Comparison of ENCODE assay signal across 1 cellular context in genomic region chr3:159786489-159787181, GRCh38.
TF ChIP-seq lines count a peak whose summit lies in the region.

No MANE protein-coding gene starts in this region.

TF ChIP-seq in endothelial cell of umbilical vein, 7 proteins besides CTCF, POLR2A, EP300 and RAD21 (continued from another document):
- TF ChIP-seq GATA2 (IDR thresholded peaks at IDR 0.05; ENCODE audit: insufficient read depth, insufficient read length, low read depth, low read length) = no peak
